In genomic region chr9:91883503-91883902, GRCh38 we compare ENCODE assay signal across 15 cellular contexts.
"Had no signal": no experiment of that assay in that cellular context is flagged by ENCODE, and none has a peak within 500 bp of the region (broad histone marks: within the 10 kb centered on the region; RNA-seq: fewer than 3 reads in every experiment).

No MANE protein-coding gene starts in this region.

- H3K4me1 ChIP-seq: breast epithelium, parathyroid adenoma, prostate gland had no signal

- H3K4me3 Mint-ChIP-seq: effector memory CD8-positive, alpha-beta T cell; natural killer cell treated with Interleukin-12 subunit alpha and Interleukin-12 subunit beta and Interleukin-15 and Interleukin-18, amount 100 ng/mL, for 72 hours had no signal

- H2AFZ ChIP-seq: parathyroid adenoma had no signal

- H3K36me3 Mint-ChIP-seq: natural killer cell treated with Interleukin-12 subunit alpha and Interleukin-12 subunit beta and Interleukin-15 and Interleukin-18, amount 100 ng/mL, for 72 hours had no signal

- H3K27ac Mint-ChIP-seq: effector memory CD8-positive, alpha-beta T cell; natural killer cell treated with Interleukin-12 subunit alpha and Interleukin-12 subunit beta and Interleukin-15 and Interleukin-18, amount 100 ng/mL, for 72 hours had no signal

- H3K9me3 Mint-ChIP-seq: effector memory CD8-positive, alpha-beta T cell; natural killer cell treated with Interleukin-12 subunit alpha and Interleukin-12 subunit beta and Interleukin-15 and Interleukin-18, amount 100 ng/mL, for 72 hours had no signal

- H3K27me3 ChIP-seq: breast epithelium, gastroesophageal sphincter, stomach had no signal

- H3K4me3 ChIP-seq: breast epithelium, coronary artery, esophagus squamous epithelium, gastroesophageal sphincter, prostate gland, stomach had no signal

- H3K27ac ChIP-seq: coronary artery, esophagus squamous epithelium, parathyroid adenoma, prostate gland had no signal

- H3K36me3 ChIP-seq: breast epithelium, esophagus squamous epithelium, gastroesophageal sphincter, prostate gland, stomach had no signal

- DNase-seq: central memory CD4-positive, alpha-beta T cell; effector memory CD8-positive, alpha-beta T cell; esophagus squamous epithelium; foreskin fibroblast; kidney; left colon; stimulated activated naive CD4-positive, alpha-beta T cell; stomach; trophoblast cell had no signal

- H3K9me3 ChIP-seq: breast epithelium, esophagus squamous epithelium, gastroesophageal sphincter, prostate gland, stomach had no signal

- H3K9ac ChIP-seq: parathyroid adenoma had no signal
